ENCODE assay signal across 10 cellular contexts in the genomic region with DNA sequence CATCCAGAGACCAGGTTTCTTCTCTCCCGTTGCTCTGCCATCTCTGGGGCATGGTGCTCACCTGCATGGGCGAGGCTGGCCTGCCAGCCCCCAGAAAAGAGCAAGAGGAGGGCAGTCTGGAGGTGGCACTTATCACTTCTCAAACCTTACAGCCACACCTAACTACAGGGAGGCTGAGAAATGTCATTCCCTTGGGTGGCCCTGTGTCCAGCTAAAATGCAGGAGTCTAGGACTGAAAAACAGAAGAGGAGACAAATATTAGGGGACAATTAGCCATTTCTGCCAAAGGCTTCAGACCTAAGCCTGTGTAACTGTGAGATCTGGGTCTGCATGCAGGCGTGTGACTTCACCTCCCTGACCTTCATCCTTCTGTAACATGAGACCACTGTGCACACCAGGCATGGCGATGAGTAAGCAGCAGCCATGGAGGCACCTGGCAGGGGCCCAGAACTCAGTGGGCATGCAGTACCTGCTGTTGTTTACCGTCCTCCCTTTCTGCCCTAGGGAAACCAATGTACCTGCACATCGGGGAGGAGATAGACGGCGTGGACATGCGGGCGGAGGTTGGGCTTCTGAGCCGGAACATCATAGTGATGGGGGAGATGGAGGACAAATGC.
DNase-seq lines count a peak whose midpoint lies in the region; TF ChIP-seq lines count a peak whose summit lies in the region.
"Had no signal": no experiment of that assay in that cellular context is flagged by ENCODE, and none has a peak within 500 bp of the region (broad histone marks: within the 10 kb centered on the region; RNA-seq: fewer than 3 reads in every experiment).

No MANE protein-coding gene starts in this region.

- TF ChIP-seq CTCF in PC-9 (conservative IDR thresholded peaks at IDR 0.05) (no peak), Caco-2 (IDR thresholded peaks at IDR 0.05; ENCODE audit: insufficient read depth in 1 of 2, low read depth in 1 of 2, low read length in 1 of 2, severe bottlenecking in 1 of 2, unreplicated experiment in 1 of 2) (no peak), hepatocyte (IDR thresholded peaks at IDR 0.05; ENCODE audit: poor library complexity) (no peak)

- WGBS in hepatocyte (ENCODE audit: low lambda C conversion rate, missing lambda C conversion rate), result 75% methylated on average over 11 of the region's 11 CpGs

- peak overlapping the region; percentile 51 for H3K4me2 ChIP-seq in PC-9
- H3K4me2 ChIP-seq in hepatocyte, result no peak overlapping the region

- no TSS peak for BruUV-seq in PC-9 (replicated peaks; lab: Mats Ljungman, UMichigan)
- no TSS peak for BruUV-seq in Caco-2 (replicated peaks; lab: Mats Ljungman, UMichigan)

- DNase-seq in DMS153 (lab: John Stamatoyannopoulos, UW), result peak; percentile 75
- DNase-seq in NCI-H1105 treated with DMSO at 0.1 percent for 48 hours (lab: John Stamatoyannopoulos, UW), result peak; percentile 45
- peak; percentile 83 to 84 for DNase-seq in PC-9
- DNase-seq in iris pigment epithelial cell (ENCODE audit: low read depth), result peak; percentile 69
- DNase-seq in superior temporal gyrus (ENCODE audit: extremely low spot score), result no peak
- no peak for DNase-seq in Caco-2
- no peak for DNase-seq in hepatocyte (ENCODE audit: low spot score)
- DNase-seq in HuH-7.5 (ENCODE audit: low spot score), result no peak
- DNase-seq: activated gamma-delta T cell, thyroid gland had no signal

- no peaks in the 10 kb centered on the region for H3K27me3 ChIP-seq in PC-9 (ENCODE audit: insufficient read depth, low read depth)
- no peaks in the 10 kb centered on the region for H3K27me3 ChIP-seq in Caco-2 (replicated peaks; ENCODE audit: control insufficient read depth, insufficient read depth, low read length)
- H3K27me3 ChIP-seq in hepatocyte, result no peaks in the 10 kb centered on the region
- H3K27me3 ChIP-seq: thyroid gland had no signal

- no peak overlapping the region for H2AFZ ChIP-seq in PC-9
- no peak overlapping the region for H2AFZ ChIP-seq in hepatocyte

- H3K36me3 ChIP-seq in PC-9 (ENCODE audit: low read depth) (peaks cover 14% of the 10 kb centered on the region; the same call in 1 of the 2 replicates), Caco-2 (ENCODE audit: control insufficient read depth, insufficient read depth, low read length) (no peaks in the 10 kb centered on the region), hepatocyte (replicated peaks; ENCODE audit: insufficient read depth, low read depth) (no peaks in the 10 kb centered on the region)

- peak overlapping the region; percentile 45; the same call in 1 of the 2 replicates for H3K27ac ChIP-seq in PC-9
- H3K27ac ChIP-seq in hepatocyte, result no peak overlapping the region
- H3K27ac ChIP-seq: thyroid gland had no signal

- H3K79me2 ChIP-seq in PC-9 (ENCODE audit: low read depth) (no peaks in the 10 kb centered on the region), hepatocyte (no peaks in the 10 kb centered on the region)

- no peaks in the 10 kb centered on the region for H3K27me3 Mint-ChIP-seq in Caco-2 (ENCODE audit: insufficient read depth, unreplicated experiment)

- POLR2A ChIA-PET in PC-9 (lab: Charles Lee; ENCODE audit: unreplicated experiment) (no interaction called here), Caco-2 (lab: Charles Lee) (no interaction called here)

- H3F3A ChIP-seq in PC-9 (ENCODE audit: insufficient read depth, low read depth), result peaks cover 10% of the 10 kb centered on the region; the same call in 1 of the 2 replicates

- no peaks in the 10 kb centered on the region for H3K36me3 Mint-ChIP-seq in Caco-2 (ENCODE audit: insufficient read depth, unreplicated experiment)

- H3K9me2 ChIP-seq in PC-9 (ENCODE audit: insufficient read depth) (no peaks in the 10 kb centered on the region; the same call in 1 of the 2 replicates), hepatocyte (replicated peaks; ENCODE audit: insufficient read depth) (no peaks in the 10 kb centered on the region)

- H3K9me3 Mint-ChIP-seq in Caco-2 (ENCODE audit: unreplicated experiment), result no peaks in the 10 kb centered on the region

- intact Hi-C loops in PC-9 (cut with micrococcal nuclease; ENCODE audit: unreplicated experiment) (no loop called here), Caco-2 (cut with micrococcal nuclease; ENCODE audit: unreplicated experiment) (no loop called here)

- no peaks in the 10 kb centered on the region for H3K4me1 Mint-ChIP-seq in Caco-2 (ENCODE audit: low read depth, unreplicated experiment)

- CTCF ChIA-PET in PC-9 (lab: Charles Lee) (no interaction called here), Caco-2 (lab: Charles Lee) (no interaction called here)

- no peak overlapping the region for H3K4me3 Mint-ChIP-seq in Caco-2 (ENCODE audit: unreplicated experiment)

- H4K20me1 ChIP-seq in PC-9 (ENCODE audit: insufficient read depth), result no peaks in the 10 kb centered on the region
- H4K20me1 ChIP-seq in hepatocyte (ENCODE audit: insufficient read depth, poor library complexity, severe bottlenecking), result no peaks in the 10 kb centered on the region

- no peak overlapping the region for H3K27ac Mint-ChIP-seq in Caco-2 (ENCODE audit: unreplicated experiment)

- H3K4me3 ChIP-seq in PC-9 (no peak overlapping the region), Caco-2 (ENCODE audit: low read depth, low read length) (no peak overlapping the region), hepatocyte (no peak overlapping the region)
- H3K4me3 ChIP-seq: thyroid gland had no signal

- no peaks in the 10 kb centered on the region for H3K9me3 ChIP-seq in PC-9 (ENCODE audit: insufficient read depth, low read depth)
- no peaks in the 10 kb centered on the region for H3K9me3 ChIP-seq in Caco-2
- no peaks in the 10 kb centered on the region for H3K9me3 ChIP-seq in hepatocyte (ENCODE audit: low read depth)
- H3K9me3 ChIP-seq: thyroid gland had no signal

- peaks cover 23% of the 10 kb centered on the region for H3K4me1 ChIP-seq in PC-9 (replicated peaks; ENCODE audit: insufficient read depth)
- no peaks in the 10 kb centered on the region for H3K4me1 ChIP-seq in Caco-2
- no peaks in the 10 kb centered on the region for H3K4me1 ChIP-seq in hepatocyte (ENCODE audit: insufficient read depth)
- H3K4me1 ChIP-seq: thyroid gland had no signal

Comparison
In these comparisons a context has a peak if more than half of its experiments do, and no peak if none do; other contexts are left out.
1. DNase-seq: peak in DMS153 (single experiment), NCI-H1105 treated with DMSO at 0.1 percent for 48 hours (single experiment), PC-9 (2 of 2) and iris pigment epithelial cell (single experiment); none in superior temporal gyrus (single experiment), Caco-2 (0 of 2), hepatocyte (single experiment) and HuH-7.5 (single experiment).